Comparison of ENCODE assay signal across 1 cellular context in genomic region chr7:76483081-76483480, GRCh38. TPM values are rescaled to one million over a fixed set of nuclear protein-coding genes. Genes with fewer than 3 reads are reported as not detected.
"Had no signal": no experiment of that assay in that cellular context is flagged by ENCODE, and none has a peak within 500 bp of the region (broad histone marks: within the 10 kb centered on the region; RNA-seq: fewer than 3 reads in every experiment).

No MANE protein-coding gene starts in this region.

RNA-seq across cellular contexts. Expression of gene ZP3, which starts 58.3 kb away (rescaled TPM):
- total RNA-seq: chondrocyte had no signal
